Comparison of ENCODE assay signal across 12 cellular contexts in the genomic region with DNA sequence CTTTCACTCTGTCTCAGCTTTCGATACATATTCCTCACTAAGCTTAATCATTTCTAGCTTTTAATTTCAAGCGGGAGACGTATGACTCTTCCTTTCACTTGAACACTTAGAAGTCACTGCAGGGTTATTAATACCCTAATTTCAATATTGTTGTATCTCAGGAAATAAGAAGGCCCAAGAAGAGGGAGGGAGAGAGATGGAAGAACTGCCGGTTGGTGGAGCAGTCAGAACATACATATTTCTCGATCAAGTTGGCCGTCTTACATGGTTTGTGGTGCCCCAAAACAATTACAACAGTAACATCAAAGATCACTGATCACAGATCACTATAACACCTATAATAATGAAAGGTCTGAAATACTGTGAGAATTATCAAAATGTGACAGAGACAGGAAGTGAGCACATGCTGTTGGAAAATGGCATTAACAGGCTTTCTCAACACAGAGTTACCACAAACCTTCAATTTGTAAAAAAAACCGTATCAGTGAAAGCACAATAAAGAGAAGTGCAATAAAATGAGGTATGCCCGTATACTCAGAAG.
A peak's percentile ranks its signal among the peaks of the same experiment; 100 is the strongest.
DNase-seq lines count a peak whose midpoint lies in the region; ATAC-seq, FAIRE-seq and TF ChIP-seq lines count a peak whose summit lies in the region.
"Had no signal": no experiment of that assay in that cellular context is flagged by ENCODE, and none has a peak within 500 bp of the region (broad histone marks: within the 10 kb centered on the region; RNA-seq: fewer than 3 reads in every experiment).

No MANE protein-coding gene starts in this region.

- intact Hi-C loops in activated T-helper 1 cell treated with anti-CD3 and anti-CD28 coated beads, Interleukin-12 subunit alpha, Interleukin-12 subunit beta, Interleukin-2, Interleukin-4 antibody, amounts not matched to agents 30 ng/mL and 10 ng/mL and 1 ng/mL, durations not matched to agents 14 hours and 24 hours and 36 hours (cut with micrococcal nuclease): loop anchor here (1.0 to 5.0 kb wide), 7 partner anchors 60 to 845 kb away; a partner anchor contains a TSS
- intact Hi-C loops in pancreas (cut with DNase I): no loop called here

- H3K9me3 Mint-ChIP-seq in activated CD4-positive, alpha-beta T cell treated with anti-CD3 and anti-CD28 coated beads, Interleukin-2, amount 10 ng/mL, durations not matched to agents 7 days and 5 days: peaks cover 2% of the 10 kb centered on the region
- H3K9me3 Mint-ChIP-seq in activated T-helper 1 cell treated with anti-CD3 and anti-CD28 coated beads, Interleukin-12 subunit alpha, Interleukin-12 subunit beta, Interleukin-2, Interleukin-4 antibody, amounts not matched to agents 30 ng/mL and 10 ng/mL and 1 ng/mL, durations not matched to agents 14 hours and 24 hours and 36 hours: no peaks in the 10 kb centered on the region
- H3K9me3 Mint-ChIP-seq in stimulated activated memory B cell treated with anti-CD40 and anti-IgM and Interleukin-4, amounts not matched to agents 10 μg/mL and 1 μg/mL and 100 μg/mL, for 72 hours: no peaks in the 10 kb centered on the region

- H3K27me3 ChIP-seq in HAP-1 (ENCODE audit: low read depth) (no peaks in the 10 kb centered on the region), pancreas (no peaks in the 10 kb centered on the region)
- H3K27me3 ChIP-seq: heart left ventricle, Peyer's patch had no signal

- peak overlapping the region; percentile 60 for H3K27ac Mint-ChIP-seq in activated CD4-positive, alpha-beta T cell treated with anti-CD3 and anti-CD28 coated beads, Interleukin-2, amount 10 ng/mL, durations not matched to agents 7 days and 5 days
- peak overlapping the region; percentile 78 for H3K27ac Mint-ChIP-seq in activated T-helper 1 cell treated with anti-CD3 and anti-CD28 coated beads, Interleukin-12 subunit alpha, Interleukin-12 subunit beta, Interleukin-2, Interleukin-4 antibody, amounts not matched to agents 30 ng/mL and 10 ng/mL and 1 ng/mL, durations not matched to agents 14 hours and 24 hours and 36 hours
- H3K27ac Mint-ChIP-seq in stimulated activated memory B cell treated with anti-CD40 and anti-IgM and Interleukin-4, amounts not matched to agents 10 μg/mL and 1 μg/mL and 100 μg/mL, for 72 hours: peak overlapping the region; percentile 68

- H3K4me3 ChIP-seq in Jurkat, Clone E6-1 (ENCODE audit: low read length): no peak overlapping the region
- H3K4me3 ChIP-seq in HAP-1: no peak overlapping the region
- no peak overlapping the region for H3K4me3 ChIP-seq in pancreas
- H3K4me3 ChIP-seq: heart left ventricle, Peyer's patch had no signal

- WGBS in pancreas, 2 donors: 92 to 93% methylated on average over 8 of the region's 8 CpGs

- no peak for DNase-seq in activated CD4-positive, alpha-beta T cell treated with anti-CD3 and anti-CD28 coated beads, Interleukin-2, amount 10 ng/mL, durations not matched to agents 7 days and 5 days
- no peak for DNase-seq in activated CD4-positive, alpha-beta T cell treated with anti-CD3 and anti-CD28 coated beads for 1 hour
- peak; percentile 52 for DNase-seq in Jurkat, Clone E6-1 (ENCODE audit: low read depth, low spot score)
- DNase-seq in activated T-helper 1 cell treated with anti-CD3 and anti-CD28 coated beads, Interleukin-12 subunit alpha, Interleukin-12 subunit beta, Interleukin-2, Interleukin-4 antibody, amounts not matched to agents 30 ng/mL and 10 ng/mL and 1 ng/mL, durations not matched to agents 14 hours and 24 hours and 36 hours (ENCODE audit: low spot score): no peak
- DNase-seq in HAP-1 (ENCODE audit: low spot score in 2 of 2): no peak
- DNase-seq in pancreas: no peak
- DNase-seq in AG08396 (ENCODE audit: low spot score): no peak
- DNase-seq: effector CD4-positive, alpha-beta T cell; heart left ventricle; Peyer's patch had no signal

- POLR2A ChIA-PET in activated CD4-positive, alpha-beta T cell treated with anti-CD3 and anti-CD28 coated beads, Interleukin-2, amount 10 ng/mL, durations not matched to agents 7 days and 5 days (lab: Charles Lee): no interaction called here

- peak; percentile 83 for ATAC-seq in stimulated activated memory B cell treated with anti-CD40 and anti-IgM and Interleukin-4, amounts not matched to agents 10 μg/mL and 1 μg/mL and 100 μg/mL, for 72 hours
- ATAC-seq in pancreas: no peak
- ATAC-seq: heart left ventricle had no signal

- H3K4me1 ChIP-seq in HAP-1: peaks cover 12% of the 10 kb centered on the region
- H3K4me1 ChIP-seq in pancreas: no peaks in the 10 kb centered on the region
- H3K4me1 ChIP-seq: heart left ventricle, Peyer's patch had no signal

- peaks cover 24% of the 10 kb centered on the region for H3K4me1 Mint-ChIP-seq in activated CD4-positive, alpha-beta T cell treated with anti-CD3 and anti-CD28 coated beads, Interleukin-2, amount 10 ng/mL, durations not matched to agents 7 days and 5 days
- H3K4me1 Mint-ChIP-seq in activated T-helper 1 cell treated with anti-CD3 and anti-CD28 coated beads, Interleukin-12 subunit alpha, Interleukin-12 subunit beta, Interleukin-2, Interleukin-4 antibody, amounts not matched to agents 30 ng/mL and 10 ng/mL and 1 ng/mL, durations not matched to agents 14 hours and 24 hours and 36 hours (ENCODE audit: low read depth): peaks cover 19% of the 10 kb centered on the region
- H3K4me1 Mint-ChIP-seq in stimulated activated memory B cell treated with anti-CD40 and anti-IgM and Interleukin-4, amounts not matched to agents 10 μg/mL and 1 μg/mL and 100 μg/mL, for 72 hours: peaks cover 37% of the 10 kb centered on the region

- H3K27me3 Mint-ChIP-seq in activated CD4-positive, alpha-beta T cell treated with anti-CD3 and anti-CD28 coated beads, Interleukin-2, amount 10 ng/mL, durations not matched to agents 7 days and 5 days: no peaks in the 10 kb centered on the region
- no peaks in the 10 kb centered on the region for H3K27me3 Mint-ChIP-seq in activated T-helper 1 cell treated with anti-CD3 and anti-CD28 coated beads, Interleukin-12 subunit alpha, Interleukin-12 subunit beta, Interleukin-2, Interleukin-4 antibody, amounts not matched to agents 30 ng/mL and 10 ng/mL and 1 ng/mL, durations not matched to agents 14 hours and 24 hours and 36 hours (ENCODE audit: insufficient read depth)
- H3K27me3 Mint-ChIP-seq in stimulated activated memory B cell treated with anti-CD40 and anti-IgM and Interleukin-4, amounts not matched to agents 10 μg/mL and 1 μg/mL and 100 μg/mL, for 72 hours: no peaks in the 10 kb centered on the region

- H3K36me3 Mint-ChIP-seq in activated CD4-positive, alpha-beta T cell treated with anti-CD3 and anti-CD28 coated beads, Interleukin-2, amount 10 ng/mL, durations not matched to agents 7 days and 5 days (ENCODE audit: low read depth): peaks cover 2% of the 10 kb centered on the region
- H3K36me3 Mint-ChIP-seq in activated T-helper 1 cell treated with anti-CD3 and anti-CD28 coated beads, Interleukin-12 subunit alpha, Interleukin-12 subunit beta, Interleukin-2, Interleukin-4 antibody, amounts not matched to agents 30 ng/mL and 10 ng/mL and 1 ng/mL, durations not matched to agents 14 hours and 24 hours and 36 hours (ENCODE audit: low read depth): peaks cover 14% of the 10 kb centered on the region
- H3K36me3 Mint-ChIP-seq in stimulated activated memory B cell treated with anti-CD40 and anti-IgM and Interleukin-4, amounts not matched to agents 10 μg/mL and 1 μg/mL and 100 μg/mL, for 72 hours: peaks cover 48% of the 10 kb centered on the region

- no peak overlapping the region for H3K4me3 Mint-ChIP-seq in activated CD4-positive, alpha-beta T cell treated with anti-CD3 and anti-CD28 coated beads, Interleukin-2, amount 10 ng/mL, durations not matched to agents 7 days and 5 days
- H3K4me3 Mint-ChIP-seq in activated T-helper 1 cell treated with anti-CD3 and anti-CD28 coated beads, Interleukin-12 subunit alpha, Interleukin-12 subunit beta, Interleukin-2, Interleukin-4 antibody, amounts not matched to agents 30 ng/mL and 10 ng/mL and 1 ng/mL, durations not matched to agents 14 hours and 24 hours and 36 hours: peak overlapping the region; percentile 19
- peak overlapping the region; percentile 54 for H3K4me3 Mint-ChIP-seq in stimulated activated memory B cell treated with anti-CD40 and anti-IgM and Interleukin-4, amounts not matched to agents 10 μg/mL and 1 μg/mL and 100 μg/mL, for 72 hours

- no peak for TF ChIP-seq CTCF in pancreas (IDR thresholded peaks at IDR 0.05)

- CTCF ChIA-PET in activated CD4-positive, alpha-beta T cell treated with anti-CD3 and anti-CD28 coated beads, Interleukin-2, amount 10 ng/mL, durations not matched to agents 7 days and 5 days (lab: Charles Lee): interaction anchor here (0.6 to 1.2 kb wide), 3 partner anchors 14 to 24 kb away, joined by 3 to 5 read pairs (median 4); no protein-coding TSS in a partner anchor

- no peaks in the 10 kb centered on the region; the same call in 1 of the 2 replicates for H3K36me3 ChIP-seq in HAP-1 (replicated peaks)
- H3K36me3 ChIP-seq in pancreas: no peaks in the 10 kb centered on the region
- H3K36me3 ChIP-seq: Peyer's patch had no signal

- in situ Hi-C loops in HAP-1 (cut with MboI; ENCODE audit: low sequenced_read_pairs): no loop called here

- no peak for FAIRE-seq in pancreas (lab: Jason Lieb, UNC)
- FAIRE-seq: urothelium cell line had no signal

- H3K27ac ChIP-seq in pancreas: no peak overlapping the region
- H3K27ac ChIP-seq: heart left ventricle, Peyer's patch had no signal

- H3K9me3 ChIP-seq in HAP-1 (no peaks in the 10 kb centered on the region), pancreas (no peaks in the 10 kb centered on the region)
- H3K9me3 ChIP-seq: heart left ventricle, Peyer's patch had no signal
